10 cellular contexts compared by ENCODE assay signal in the genomic region with DNA sequence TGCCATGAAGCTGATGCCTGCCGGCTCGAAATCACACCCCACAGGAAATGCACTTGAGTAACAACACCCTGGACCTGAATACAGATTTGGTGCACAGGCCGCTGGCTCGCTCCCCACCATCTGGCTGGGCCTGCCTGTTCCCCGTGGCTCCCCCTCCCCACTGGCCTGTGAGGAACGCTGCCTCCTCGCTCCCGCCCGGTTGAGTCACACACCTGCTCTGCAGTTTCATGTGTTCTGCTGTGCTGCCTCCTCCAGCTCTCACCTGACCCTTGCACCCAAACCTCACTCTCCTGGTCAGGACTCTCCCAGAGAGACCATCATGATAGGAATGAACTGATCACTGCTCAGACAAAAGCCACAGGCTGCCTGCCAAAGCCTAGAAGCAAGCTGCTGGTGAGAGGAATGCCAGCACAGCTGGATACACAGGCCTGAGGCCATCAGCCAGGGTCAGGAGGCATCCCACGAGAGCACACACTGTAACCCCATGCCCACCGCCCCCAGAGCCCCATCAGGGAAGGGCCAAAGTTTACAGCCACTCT. TPM values are rescaled to one million over a fixed set of nuclear protein-coding genes. Genes with fewer than 3 reads are reported as not detected.
DNase-seq lines count a peak whose midpoint lies in the region; ATAC-seq and TF ChIP-seq lines count a peak whose summit lies in the region.
"Had no signal": no experiment of that assay in that cellular context is flagged by ENCODE, and none has a peak within 500 bp of the region (broad histone marks: within the 10 kb centered on the region; RNA-seq: fewer than 3 reads in every experiment).

No MANE protein-coding gene starts in this region.

- H3K9me3 ChIP-seq in HCT116 (ENCODE audit: control insufficient read depth in 1 of 2, insufficient read depth in 1 of 2, low read depth in 1 of 2, low read length in 2 of 2) (no peaks in the 10 kb centered on the region), skeletal muscle satellite cell (replicated peaks; ENCODE audit: low read length) (no peaks in the 10 kb centered on the region)
- no peaks in the 10 kb centered on the region for H3K9me3 ChIP-seq in effector memory CD4-positive, alpha-beta T cell (ENCODE audit: control insufficient read depth, low read length)

- no peak for TF ChIP-seq RAD21 in HCT116 (IDR thresholded peaks at IDR 0.05; ENCODE audit: low read depth)

- H3K27ac Mint-ChIP-seq in CD14-positive monocyte = peak overlapping the region in 1 of 7 donors; percentile 71

- no peaks in the 10 kb centered on the region for H3K27me3 Mint-ChIP-seq in CD14-positive monocyte (ENCODE audit: low read depth in 3 of 3)
- H3K27me3 Mint-ChIP-seq: naive B cell had no signal

- H3K36me3 ChIP-seq in HCT116 (ENCODE audit: control insufficient read depth in 1 of 2, insufficient read depth in 2 of 2, low read length in 2 of 2) (no peaks in the 10 kb centered on the region), skeletal muscle satellite cell (ENCODE audit: insufficient read depth, low read length) (no peaks in the 10 kb centered on the region)
- no peaks in the 10 kb centered on the region for H3K36me3 ChIP-seq in effector memory CD4-positive, alpha-beta T cell (ENCODE audit: control insufficient read depth, insufficient read depth, low read length)

- peak overlapping the region; percentile 14; the same call in 1 of the 2 replicates for H3K9ac ChIP-seq in HCT116 (ENCODE audit: low read length)
- H3K9ac ChIP-seq in skeletal muscle satellite cell (ENCODE audit: low read depth, low read length) = peak overlapping the region; percentile 29

- CTCF ChIA-PET in HCT116 (lab: Charles Lee) = interaction anchor here (1.7 kb wide), 1 partner anchor 24 kb away, joined by 5 read pairs; no protein-coding TSS in a partner anchor

- DNase-seq in HCT116 (ENCODE audit: low read depth, low spot score) (no peak), inferior parietal cortex (ENCODE audit: extremely low spot score) (peak; percentile 36), NCI-H2227 treated with DMSO at 0.1 percent for 48 hours (lab: John Stamatoyannopoulos, UW) (no peak), CD14-positive monocyte (ENCODE audit: low spot score) (no peak)
- no peak for DNase-seq in effector memory CD4-positive, alpha-beta T cell
- DNase-seq: naive B cell had no signal

- H3K4me1 Mint-ChIP-seq in CD14-positive monocyte = peaks cover 24% of the 10 kb centered on the region

- H3K4me1 ChIP-seq in HCT116 (ENCODE audit: control insufficient read depth in 1 of 2, insufficient read depth in 2 of 2, low read length in 2 of 2) (peaks cover 16 to 28% of the 10 kb centered on the region in 2 experiments), skeletal muscle satellite cell (ENCODE audit: control insufficient read depth, insufficient read depth, low read length) (peaks cover 47% of the 10 kb centered on the region)
- peaks cover 13% of the 10 kb centered on the region for H3K4me1 ChIP-seq in effector memory CD4-positive, alpha-beta T cell (ENCODE audit: control insufficient read depth, insufficient read depth, low read length, poor library complexity, severe bottlenecking)

- H3K4me3 ChIP-seq in HCT116 (replicated peaks in 1 of 2; ENCODE audit: low read depth in 1 of 2, low read length in 2 of 2) = no peak overlapping the region
- no peak overlapping the region for H3K4me3 ChIP-seq in skeletal muscle satellite cell (ENCODE audit: low read length)
- no peak overlapping the region for H3K4me3 ChIP-seq in effector memory CD4-positive, alpha-beta T cell (ENCODE audit: insufficient read depth, low read depth, low read length, poor library complexity, severe bottlenecking)

- peak overlapping the region; percentile 40 for H3K4me2 ChIP-seq in HCT116 (ENCODE audit: low read length)
- peak overlapping the region; percentile 37 for H3K4me2 ChIP-seq in skeletal muscle satellite cell (ENCODE audit: low read length)

- TF ChIP-seq POLR2A in HCT116 (IDR thresholded peaks at IDR 0.05; ENCODE audit: borderline replicate concordance, extremely low read depth, insufficient read depth, insufficient read length) = no peak

- ATAC-seq in HCT116 (no peak), GM21367 (IDR thresholded peaks at IDR 0.05; ENCODE audit: unreplicated experiment) (no peak)

- H3K27ac ChIP-seq in HCT116 (ENCODE audit: low read depth, low read length) (no peak overlapping the region), VCaP (peak overlapping the region; percentile 98)
- no peak overlapping the region for H3K27ac ChIP-seq in effector memory CD4-positive, alpha-beta T cell (ENCODE audit: insufficient read depth, low read length, poor library complexity, severe bottlenecking)
- H3K27ac ChIP-seq: HL-60 had no signal

- RAD21 ChIA-PET in HCT116 (lab: Charles Lee; ENCODE audit: low non-redundant PET in 1 of 2, low total read pairs in 2 of 2, uncharacterized antibody in 2 of 2, unreplicated experiment in 2 of 2) = no interaction called here

- no peaks in the 10 kb centered on the region for H3K9me2 ChIP-seq in HCT116 (ENCODE audit: insufficient read depth)

- H3K4me3 Mint-ChIP-seq in CD14-positive monocyte = no peak overlapping the region

- intact Hi-C loops in HCT116 (cut with micrococcal nuclease) = no loop called here
- intact Hi-C loops in CD14-positive monocyte (cut with micrococcal nuclease) = no loop called here

- H3K27me3 ChIP-seq in HCT116 (ENCODE audit: insufficient read depth, low read length) (no peaks in the 10 kb centered on the region), skeletal muscle satellite cell (ENCODE audit: control insufficient read depth, insufficient read depth, low read length) (no peaks in the 10 kb centered on the region)
- H3K27me3 ChIP-seq in effector memory CD4-positive, alpha-beta T cell (replicated peaks; ENCODE audit: control insufficient read depth, insufficient read depth, low read length, poor library complexity, severe bottlenecking) = no peaks in the 10 kb centered on the region

- peaks cover 12% of the 10 kb centered on the region for H3K79me2 ChIP-seq in HCT116 (ENCODE audit: insufficient read depth, low read length)

- no peaks in the 10 kb centered on the region for H4K20me1 ChIP-seq in HCT116 (ENCODE audit: insufficient read depth)

- no peak overlapping the region for H2AFZ ChIP-seq in HCT116 (ENCODE audit: low read depth, low read length, poor library complexity, severe bottlenecking)

- H3K9me3 Mint-ChIP-seq in CD14-positive monocyte = peaks cover 0 to 8% (median 2%) of the 10 kb centered on the region in 7 donors
- H3K9me3 Mint-ChIP-seq: naive B cell had no signal

- no TSS peak for BruUV-seq in HCT116 (replicated peaks; lab: Mats Ljungman, UMichigan)

- peaks cover 0 to 4% of the 10 kb centered on the region in 2 donors for H3K36me3 Mint-ChIP-seq in CD14-positive monocyte
- H3K36me3 Mint-ChIP-seq: naive B cell had no signal

- POLR2A ChIA-PET in HCT116 (lab: Charles Lee) = interaction anchor here (1.0 kb wide), 1 partner anchor 16 kb away, joined by 3 read pairs; no protein-coding TSS in a partner anchor

- TF ChIP-seq CTCF in HCT116 (IDR thresholded peaks at IDR 0.05 in 2 of 3, conservative IDR thresholded peaks at IDR 0.05 in 1 of 3; ENCODE audit: borderline replicate concordance in 1 of 3, insufficient read depth in 1 of 3, low read depth in 2 of 3, low read length in 2 of 3) (no peak), VCaP (conservative IDR thresholded peaks at IDR 0.05) (no peak), CD14-positive monocyte (IDR thresholded peaks at IDR 0.05) (no peak)

TF ChIP-seq in HCT116, 20 proteins besides CTCF, POLR2A, EP300 and RAD21:
- TF ChIP-seq ZFX (IDR thresholded peaks at IDR 0.05) (no peak), YY1 (IDR thresholded peaks at IDR 0.05; ENCODE audit: extremely low read depth, insufficient replicate concordance, low read depth, low read length) (no peak), EGR1 (IDR thresholded peaks at IDR 0.05; ENCODE audit: low read depth) (no peak), SIN3A (IDR thresholded peaks at IDR 0.05; ENCODE audit: low read depth) (no peak), POLR2AphosphoS5 (IDR thresholded peaks at IDR 0.05; ENCODE audit: low read depth, low read length) (no peak), EZH2phosphoT487 (IDR thresholded peaks at IDR 0.05; ENCODE audit: borderline replicate concordance) (no peak), JUND (IDR thresholded peaks at IDR 0.05) (no peak), CEBPB (IDR thresholded peaks at IDR 0.05; ENCODE audit: low read depth) (no peak), SRF (IDR thresholded peaks at IDR 0.05; ENCODE audit: low read depth) (no peak), CBX3 (IDR thresholded peaks at IDR 0.05; ENCODE audit: low read depth) (no peak), SP1 (IDR thresholded peaks at IDR 0.05; ENCODE audit: low read depth) (no peak), EZH2 (IDR thresholded peaks at IDR 0.05) (no peak), FOSL1 (IDR thresholded peaks at IDR 0.05; ENCODE audit: low read depth) (no peak), ZNF274 (IDR thresholded peaks at IDR 0.05; ENCODE audit: low read depth, low read length) (no peak)
- TF ChIP-seq, protein P1, sequence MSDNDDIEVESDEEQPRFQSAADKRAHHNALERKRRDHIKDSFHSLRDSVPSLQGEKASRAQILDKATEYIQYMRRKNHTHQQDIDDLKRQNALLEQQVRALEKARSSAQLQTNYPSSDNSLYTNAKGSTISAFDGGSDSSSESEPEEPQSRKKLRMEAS (IDR thresholded peaks at IDR 0.05) = no peak
- TF ChIP-seq, protein P2, sequence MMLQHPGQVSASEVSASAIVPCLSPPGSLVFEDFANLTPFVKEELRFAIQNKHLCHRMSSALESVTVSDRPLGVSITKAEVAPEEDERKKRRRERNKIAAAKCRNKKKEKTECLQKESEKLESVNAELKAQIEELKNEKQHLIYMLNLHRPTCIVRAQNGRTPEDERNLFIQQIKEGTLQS (IDR thresholded peaks at IDR 0.05) = no peak

RNA-seq across cellular contexts. Expression of a gene that starts 3.8 kb away (rescaled TPM):
- total RNA-seq in HCT116 (2021; ENCODE audit: unreplicated experiment) = 141 TPM
- polyA plus RNA-seq in HCT116 (2012) = 142 and 171 TPM in 2 replicates
- 122 and 180 TPM in 2 replicates for total RNA-seq in skeletal muscle satellite cell (2012; rRNA removed)
- polyA plus RNA-seq in CD14-positive monocyte = 100 to 1,000 TPM; 156 to 193 TPM

RNA-seq across cellular contexts. Expression of a gene that starts 25.2 kb away (rescaled TPM):
- total RNA-seq in HCT116 (2021; ENCODE audit: unreplicated experiment) = 9.9 TPM
- 12.5 and 15.4 TPM in 2 replicates for polyA plus RNA-seq in HCT116 (2012)
- total RNA-seq in skeletal muscle satellite cell (2012; rRNA removed) = 1.0 and 2.8 TPM in 2 replicates
- polyA plus RNA-seq in CD14-positive monocyte = under 1 TPM; 0.61 to 0.64 TPM

RNA-seq across cellular contexts. Expression of a gene that starts 46.4 kb away (rescaled TPM):
- total RNA-seq in HCT116 (2021; ENCODE audit: unreplicated experiment) = 152 TPM
- 139 and 160 TPM in 2 replicates for polyA plus RNA-seq in HCT116 (2012)
- total RNA-seq in skeletal muscle satellite cell (2012; rRNA removed) = 180 and 188 TPM in 2 replicates
- 10 to 100 TPM in 1 of 2 donors, 1 to 10 TPM in 1; 7.2 to 26.4 TPM for polyA plus RNA-seq in CD14-positive monocyte

RNA-seq across cellular contexts. Expression of a gene that starts 51.7 kb away (rescaled TPM):
- total RNA-seq in HCT116 (2021; ENCODE audit: unreplicated experiment) = 4.4 TPM
- polyA plus RNA-seq in HCT116 (2012) = 3.9 and 4.1 TPM in 2 replicates
- 3.8 and 3.9 TPM in 2 replicates for total RNA-seq in skeletal muscle satellite cell (2012; rRNA removed)
- polyA plus RNA-seq in CD14-positive monocyte = under 1 TPM; 0.49 to 0.68 TPM

RNA-seq across cellular contexts. Expression of a gene that starts 59.8 kb away (rescaled TPM):
- 95.8 TPM for total RNA-seq in HCT116 (2021; ENCODE audit: unreplicated experiment)
- polyA plus RNA-seq in HCT116 (2012) = 43.9 and 46.6 TPM in 2 replicates
- 52.5 and 54.0 TPM in 2 replicates for total RNA-seq in skeletal muscle satellite cell (2012; rRNA removed)
- polyA plus RNA-seq in CD14-positive monocyte = 1 to 10 TPM; 2.9 to 3.8 TPM
